Comparison of ENCODE assay signal across 9 cellular contexts in the genomic region with DNA sequence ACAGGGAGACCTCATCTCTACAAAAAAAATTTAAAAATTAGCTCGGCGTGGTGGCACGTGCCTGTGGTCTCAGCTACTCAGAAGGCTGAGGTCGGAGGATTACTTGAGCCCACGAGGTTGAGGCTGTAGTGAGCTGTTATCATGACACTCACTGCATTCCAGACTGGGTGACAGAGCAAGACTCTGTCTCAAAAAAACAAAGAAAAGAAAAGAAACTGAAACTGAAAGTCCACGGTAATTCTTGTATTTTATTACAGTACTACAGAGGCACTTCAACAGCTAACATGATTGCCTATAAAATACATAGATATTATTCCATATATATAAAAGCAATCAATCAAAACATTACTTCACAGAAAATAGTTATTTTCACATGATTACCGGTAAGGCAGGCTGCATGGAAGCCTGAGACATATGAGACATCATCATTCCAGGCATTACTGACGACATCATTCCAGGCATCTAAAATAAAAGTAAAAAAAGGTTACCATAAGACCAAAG. TPM values are rescaled to one million over a fixed set of nuclear protein-coding genes. Genes with fewer than 3 reads are reported as not detected.
DNase-seq lines count a peak whose midpoint lies in the region; ATAC-seq and TF ChIP-seq lines count a peak whose summit lies in the region.
"Had no signal": no experiment of that assay in that cellular context is flagged by ENCODE, and none has a peak within 500 bp of the region (broad histone marks: within the 10 kb centered on the region; RNA-seq: fewer than 3 reads in every experiment).

No MANE protein-coding gene starts in this region.

- H4K20me1 ChIP-seq in DND-41 (ENCODE audit: insufficient read depth, low read length), result peaks cover 27% of the 10 kb centered on the region

- peaks cover 0 to 35% (median 3%) of the 10 kb centered on the region in 3 donors for H3K36me3 Mint-ChIP-seq in naive thymus-derived CD8-positive, alpha-beta T cell

- peak; percentile 92 for ATAC-seq in DND-41 (ENCODE audit: insufficient read depth, low read depth)
- peak; percentile 66 to 68 for ATAC-seq in naive thymus-derived CD8-positive, alpha-beta T cell

- H3K27me3 ChIP-seq in DND-41 (ENCODE audit: insufficient read depth, low read length, poor library complexity) (no peaks in the 10 kb centered on the region), tibial nerve (no peaks in the 10 kb centered on the region)
- H3K27me3 ChIP-seq: pancreas had no signal

- H3K4me3 ChIP-seq in DND-41 (ENCODE audit: low read depth in 1 of 2, low read length in 2 of 2) (no peak overlapping the region), tibial nerve (peak overlapping the region in 2 of 4 donors; percentile 5 to 30)
- H3K4me3 ChIP-seq: pancreas had no signal

- WGBS in tibial nerve, 2 donors, result 34 to 39% methylated on average over 8 of the region's 8 CpGs

- H3K27ac ChIP-seq in DND-41 (ENCODE audit: low read length), result no peak overlapping the region
- peak overlapping the region; percentile 53; the same call in 1 of the 2 replicates for H3K27ac ChIP-seq in RWPE1
- peak overlapping the region in 2 of 4 donors; percentile 55 to 72 for H3K27ac ChIP-seq in tibial nerve
- H3K27ac ChIP-seq: pancreas had no signal

- no peaks in the 10 kb centered on the region for H3K9me3 Mint-ChIP-seq in naive thymus-derived CD8-positive, alpha-beta T cell

- no peak overlapping the region for H2AFZ ChIP-seq in DND-41 (ENCODE audit: low read depth, low read length)

- POLR2A ChIA-PET in RWPE1 (lab: Yijun Ruan, JAX; ENCODE audit: low non-redundant PET), result no interaction called here
- POLR2A ChIA-PET in naive thymus-derived CD8-positive, alpha-beta T cell (lab: Charles Lee), result no interaction called here

- TF ChIP-seq POLR2A in tibial nerve (IDR thresholded peaks at IDR 0.05), result no peak

- H3K9ac ChIP-seq in DND-41 (ENCODE audit: low read depth, low read length), result no peak overlapping the region

- DNase-seq in DND-41 (peak; percentile 50), H4 (ENCODE audit: low spot score) (peak; percentile 77), RWPE1 (ENCODE audit: low spot score) (peak; percentile 14), cerebellum (ENCODE audit: low spot score) (no peak), SK-N-DZ (ENCODE audit: low spot score) (no peak), tibial nerve (ENCODE audit: low spot score in 2 of 2) (no peak)
- DNase-seq in central memory CD4-positive, alpha-beta T cell, result peak; percentile 8
- peak in 2 of 10 donors; percentile 24 to 29 for DNase-seq in naive thymus-derived CD8-positive, alpha-beta T cell
- DNase-seq: pancreas had no signal

- no peak for TF ChIP-seq EP300 in tibial nerve (IDR thresholded peaks at IDR 0.05)

- CTCF ChIA-PET in RWPE1 (lab: Yijun Ruan, JAX), result no interaction called here

- H3K27me3 Mint-ChIP-seq in naive thymus-derived CD8-positive, alpha-beta T cell, result no peaks in the 10 kb centered on the region

- H3K4me1 Mint-ChIP-seq in naive thymus-derived CD8-positive, alpha-beta T cell, result peaks cover 8 to 52% (median 31%) of the 10 kb centered on the region in 4 donors

- peaks cover 44% of the 10 kb centered on the region for H3K36me3 ChIP-seq in DND-41 (ENCODE audit: insufficient read depth, low read length)
- peaks cover 0 to 19% (median 0%) of the 10 kb centered on the region in 3 donors for H3K36me3 ChIP-seq in tibial nerve

- H3K27ac Mint-ChIP-seq in naive thymus-derived CD8-positive, alpha-beta T cell, result peak overlapping the region; percentile 82 to 93 (median 91)

- TF ChIP-seq CTCF in DND-41 (IDR thresholded peaks at IDR 0.05; ENCODE audit: borderline replicate concordance, extremely low read depth, low read length, poor library complexity, severe bottlenecking), result no peak
- no peak for TF ChIP-seq CTCF in RWPE1 (conservative IDR thresholded peaks at IDR 0.05; ENCODE audit: low read depth)
- no peak for TF ChIP-seq CTCF in tibial nerve (IDR thresholded peaks at IDR 0.05)

- H3K79me2 ChIP-seq in DND-41 (ENCODE audit: insufficient read depth, low read length), result peaks cover 79% of the 10 kb centered on the region

- H3K4me1 ChIP-seq in DND-41 (ENCODE audit: insufficient read depth, low read length) (no peaks in the 10 kb centered on the region; the same call in 1 of the 2 replicates), tibial nerve (peaks cover 0 to 22% (median 0%) of the 10 kb centered on the region in 4 donors)

- peak overlapping the region; percentile 58 to 87 (median 75) for H3K4me3 Mint-ChIP-seq in naive thymus-derived CD8-positive, alpha-beta T cell

- H3K9me3 ChIP-seq in DND-41 (ENCODE audit: insufficient read depth, low read length, severe bottlenecking) (no peaks in the 10 kb centered on the region), tibial nerve (no peaks in the 10 kb centered on the region)
- H3K9me3 ChIP-seq: pancreas had no signal

- no peak overlapping the region; the same call in 1 of the 2 replicates for H3K4me2 ChIP-seq in DND-41 (ENCODE audit: insufficient read depth, low read length)

RNA-seq across cellular contexts. Expression of gene PRPF40A, which starts 23.1 kb away (rescaled TPM):
- 78.6 and 79.0 TPM in 2 replicates for total RNA-seq in H4 (2014; rRNA removed; shearing (Covaris generic))
- 100 to 1,000 TPM; 111 to 120 TPM for total RNA-seq in naive thymus-derived CD8-positive, alpha-beta T cell
- 100 to 1,000 TPM; 104 to 118 (median 105) TPM for polyA plus RNA-seq in naive thymus-derived CD8-positive, alpha-beta T cell
- total RNA-seq in cerebellum, result 105 TPM
- polyA plus RNA-seq in SK-N-DZ (2014; cell fraction: cytosol; rRNA removed), result 71.2 and 99.6 TPM in 2 replicates
- polyA plus RNA-seq in SK-N-DZ (2014; cell fraction: nucleus; rRNA removed), result 122 and 137 TPM in 2 replicates
- total RNA-seq in tibial nerve, result 10 to 100 TPM; 66.4 to 97.7 (median 77.6) TPM

RNA-seq across cellular contexts. Expression of gene ARL6IP6, which starts 24.2 kb away (rescaled TPM):
- 37.3 and 45.9 TPM in 2 replicates for total RNA-seq in H4 (2014; rRNA removed; shearing (Covaris generic))
- 10 to 100 TPM; 15.8 to 21.8 TPM for total RNA-seq in naive thymus-derived CD8-positive, alpha-beta T cell
- polyA plus RNA-seq in naive thymus-derived CD8-positive, alpha-beta T cell, result 10 to 100 TPM; 13.4 to 27.0 (median 16.1) TPM
- total RNA-seq in cerebellum, result 31.9 TPM
- polyA plus RNA-seq in SK-N-DZ (2014; cell fraction: cytosol; rRNA removed), result 115 and 124 TPM in 2 replicates
- polyA plus RNA-seq in SK-N-DZ (2014; cell fraction: nucleus; rRNA removed), result 65.7 and 100 TPM in 2 replicates
- total RNA-seq in tibial nerve, result 10 to 100 TPM; 17.5 to 28.5 (median 23.6) TPM

Comparison
In these comparisons a context has a peak if more than half of its experiments do, and no peak if none do; other contexts are left out.
1. DNase-seq: peak in DND-41 (single experiment), H4 (single experiment), RWPE1 (single experiment) and central memory CD4-positive, alpha-beta T cell (single experiment); none in cerebellum (single experiment), SK-N-DZ (single experiment) and tibial nerve (0 of 2).